Comparison of ENCODE assay signal across 22 cellular contexts in genomic region chr15:101523560-101523940, GRCh38. TPM values are rescaled to one million over a fixed set of nuclear protein-coding genes. Genes with fewer than 3 reads are reported as not detected.
DNase-seq lines count a peak whose midpoint lies in the region; ATAC-seq lines count a peak whose summit lies in the region.
"Had no signal": no experiment of that assay in that cellular context is flagged by ENCODE, and none has a peak within 500 bp of the region (broad histone marks: within the 10 kb centered on the region; RNA-seq: fewer than 3 reads in every experiment).

No MANE protein-coding gene starts in this region.

- peaks cover 79% of the 10 kb centered on the region for H3K4me1 ChIP-seq in BLaER1
- H3K4me1 ChIP-seq: vagina had no signal

- ATAC-seq in GM18511 (IDR thresholded peaks at IDR 0.05; ENCODE audit: unreplicated experiment), result no peak
- ATAC-seq: gastrocnemius medialis; naive thymus-derived CD8-positive, alpha-beta T cell; Right ventricle myocardium inferior had no signal

- no peak overlapping the region for H3K27ac ChIP-seq in BLaER1
- H3K27ac ChIP-seq: esophagus muscularis mucosa, gastrocnemius medialis, testis, vagina had no signal

- no peaks in the 10 kb centered on the region for H3K27me3 ChIP-seq in BLaER1
- no peaks in the 10 kb centered on the region for H3K27me3 ChIP-seq in H7 (ENCODE audit: control insufficient read depth, insufficient read depth, low read length)
- H3K27me3 ChIP-seq: gastrocnemius medialis, testis, vagina had no signal

- no peaks in the 10 kb centered on the region for H3K36me3 ChIP-seq in BLaER1
- H3K36me3 ChIP-seq in H7 (replicated peaks; ENCODE audit: control insufficient read depth, insufficient read depth, low read length), result no peaks in the 10 kb centered on the region
- H3K36me3 ChIP-seq: esophagus muscularis mucosa, gastrocnemius medialis, vagina had no signal

- H3K4me3 ChIP-seq in BLaER1, result no peak overlapping the region
- no peak overlapping the region for H3K4me3 ChIP-seq in H7 (ENCODE audit: insufficient read depth, low read depth, low read length)
- H3K4me3 ChIP-seq: esophagus muscularis mucosa, gastrocnemius medialis, testis, vagina had no signal

- peaks cover 11% of the 10 kb centered on the region for H3K9me3 ChIP-seq in BLaER1
- H3K9me3 ChIP-seq: gastrocnemius medialis, testis, vagina had no signal

- H3K4me2 ChIP-seq in BLaER1, result peak overlapping the region; percentile 82

- no peaks in the 10 kb centered on the region for H4K20me1 ChIP-seq in BLaER1

- DNase-seq in H7, result peak; percentile 41
- peak; percentile 83 to 85 for DNase-seq in hippocampal formation (lab: John Stamatoyannopoulos, UW)
- peak in 51 of 56 donors; percentile 27 to 94 (median 78) for DNase-seq in nucleus accumbens (lab: John Stamatoyannopoulos, UW)
- DNase-seq in NCI-H187 (lab: John Stamatoyannopoulos, UW), result no peak
- DNase-seq in HuH-7.5 (ENCODE audit: low spot score), result no peak
- no peak for DNase-seq in NCI-H1930 (lab: John Stamatoyannopoulos, UW)
- DNase-seq: activated CD4-positive, alpha-beta T cell treated with anti-CD3 and anti-CD28 coated beads for 1 hour; CD4-positive, alpha-beta memory T cell; effector memory CD4-positive, alpha-beta T cell; gastrocnemius medialis; HCEC 1CT; kidney glomerular epithelial cell; naive thymus-derived CD8-positive, alpha-beta T cell; NCI-H187 treated with DMSO at 0.1 percent for 48 hours; NCI-H2227 treated with DMSO at 0.1 percent for 48 hours; NCI-H774; testis had no signal

- no peak overlapping the region for H3K9ac ChIP-seq in BLaER1

RNA-seq across cellular contexts. Expression of gene PCSK6, which starts 34.0 kb away (rescaled TPM):
- total RNA-seq in H7 (2014; rRNA removed; shearing (Covaris generic)), result 3.9 and 4.7 TPM in 2 replicates

Comparison
In these comparisons a context has a peak if more than half of its experiments do, and no peak if none do; other contexts are left out.
1. DNase-seq: peak in H7 (single experiment), hippocampal formation (2 of 2) and nucleus accumbens (51 of 56); none in NCI-H187 (0 of 2), HuH-7.5 (single experiment) and NCI-H1930 (0 of 2).